Comparison of ENCODE assay signal across 26 cellular contexts in the genomic region with DNA sequence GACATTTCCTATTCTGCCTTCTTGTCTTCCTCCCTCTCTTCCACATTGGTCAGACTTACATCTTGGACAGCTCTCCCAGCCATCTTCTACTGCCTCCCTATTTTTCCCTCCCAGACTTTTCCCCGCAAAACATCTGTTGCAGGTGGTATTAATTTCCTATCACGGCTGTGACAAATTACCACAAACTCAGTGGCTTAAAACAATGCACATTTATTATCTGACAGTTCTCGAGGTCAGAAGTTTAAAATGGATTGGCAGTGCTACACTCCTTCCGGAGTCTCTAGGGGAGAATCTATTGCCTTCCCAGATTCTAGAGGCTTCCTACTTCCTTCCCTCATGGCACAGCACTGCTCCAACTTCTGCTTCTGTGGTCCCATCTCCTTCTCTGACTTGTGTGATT. TPM values are rescaled to one million over a fixed set of nuclear protein-coding genes. Genes with fewer than 3 reads are reported as not detected.
DNase-seq lines count a peak whose midpoint lies in the region; ATAC-seq and TF ChIP-seq lines count a peak whose summit lies in the region.
"Had no signal": no experiment of that assay in that cellular context is flagged by ENCODE, and none has a peak within 500 bp of the region (broad histone marks: within the 10 kb centered on the region; RNA-seq: fewer than 3 reads in every experiment).

No MANE protein-coding gene starts in this region.

- H3K36me3 ChIP-seq in GM23338 (ENCODE audit: insufficient read depth) (0 out of 2 replicates have a peak, but pooled peaks cover 3% of the 10 kb centered on the region), SK-N-SH (replicated peaks in 1 of 2; ENCODE audit: control insufficient read depth in 1 of 2, insufficient read depth in 2 of 2, low read length in 1 of 2) (peaks cover 3 to 16% of the 10 kb centered on the region in 2 experiments)

- H3K9ac ChIP-seq in SK-N-SH: no peak overlapping the region
- H3K9ac ChIP-seq: BLaER1 had no signal

- H3K27ac ChIP-seq in GM23338 (ENCODE audit: low read depth) (no peak overlapping the region), SK-N-SH (ENCODE audit: low read depth in 2 of 2, low read length in 1 of 2) (no peak overlapping the region; a peak in 1 of 4 replicates)
- H3K27ac ChIP-seq: BLaER1, HL-60 had no signal

- peaks cover 6% of the 10 kb centered on the region for H3K27me3 Mint-ChIP-seq in GM23338 (ENCODE audit: insufficient read depth, low read depth, poor library complexity)
- H3K27me3 Mint-ChIP-seq: CD4-positive, alpha-beta T cell; T-helper 17 cell had no signal

- peak overlapping the region; percentile 57; the same call in 1 of the 2 replicates for H3K27ac Mint-ChIP-seq in GM23338
- H3K27ac Mint-ChIP-seq: CD4-positive, alpha-beta T cell; HFFc6; T-helper 17 cell had no signal

- peak; percentile 67 for DNase-seq in AG10803 (ENCODE audit: low read depth)
- DNase-seq in GM23338 (ENCODE audit: low spot score): no peak
- no peak for DNase-seq in SK-N-SH
- peak; percentile 61 for DNase-seq in fibroblast of the aortic adventitia (ENCODE audit: low read depth)
- DNase-seq in activated T-cell treated with anti-CD3 and anti-CD28 coated beads for 4 hours: no peak
- no peak for DNase-seq in GM19238 (ENCODE audit: insufficient read length, low spot score)
- DNase-seq: CD4-positive, alpha-beta T cell; COR-L47; DMS 273 treated with DMSO at 0.1 percent for 48 hours; HFFc6; NCI-H1092; NCI-H1436 treated with DMSO at 0.1 percent for 48 hours; NCI-H1930; NCI-H2227 treated with DMSO at 0.1 percent for 48 hours; NCI-H510A treated with DMSO at 0.1 percent for 48 hours; NCI-H774; NK-92 treated with Interleukin-12 subunit alpha and Interleukin-12 subunit beta, amount 100 ng/mL, for 24 hours; SW 1271; T-helper 17 cell had no signal

- H3K79me2 ChIP-seq in GM23338 (replicated peaks; ENCODE audit: insufficient read depth): no peaks in the 10 kb centered on the region
- H3K79me2 ChIP-seq in SK-N-SH (ENCODE audit: insufficient read depth): no peaks in the 10 kb centered on the region

- POLR2A ChIA-PET in SK-N-SH (lab: Yijun Ruan, JAX): interaction anchor here (0.7 kb wide), 1 partner anchor 9 kb away, joined by 8 read pairs; no protein-coding TSS in a partner anchor

- peak in 1 of 2 experiments; percentile 21; a peak in 2 of 4 replicates for TF ChIP-seq EP300 in SK-N-SH (IDR thresholded peaks at IDR 0.05; ENCODE audit: borderline replicate concordance in 1 of 2, low read depth in 1 of 2, low read length in 1 of 2)

- H2AFZ ChIP-seq in GM23338: no peak overlapping the region
- no peak overlapping the region for H2AFZ ChIP-seq in SK-N-SH (ENCODE audit: low read depth)

- H3K4me1 Mint-ChIP-seq in GM23338: peaks cover 3% of the 10 kb centered on the region

- peaks cover 22% of the 10 kb centered on the region for H3K36me3 Mint-ChIP-seq in GM23338 (ENCODE audit: low read depth)

- H3K9me3 ChIP-seq in SK-N-SH: no peaks in the 10 kb centered on the region
- H3K9me3 ChIP-seq: BLaER1 had no signal

- H3K27me3 ChIP-seq in GM23338 (ENCODE audit: insufficient read depth) (no peaks in the 10 kb centered on the region), SK-N-SH (ENCODE audit: insufficient read depth) (no peaks in the 10 kb centered on the region)
- H3K27me3 ChIP-seq: BLaER1 had no signal

- H3F3A ChIP-seq in GM23338 (replicated peaks; ENCODE audit: low read depth): no peaks in the 10 kb centered on the region
- H3F3A ChIP-seq in SK-N-SH (replicated peaks; ENCODE audit: insufficient read depth): no peaks in the 10 kb centered on the region

- no peak overlapping the region for H3K4me2 ChIP-seq in GM23338
- no peak overlapping the region for H3K4me2 ChIP-seq in SK-N-SH
- H3K4me2 ChIP-seq: BLaER1 had no signal

- WGBS in SK-N-SH (ENCODE audit: low lambda C conversion rate): 35% methylated on average over 4 of the region's 4 CpGs

- no peak overlapping the region for H3K4me3 ChIP-seq in AG10803 (ENCODE audit: low read length)
- no peak overlapping the region for H3K4me3 ChIP-seq in GM23338
- no peak overlapping the region for H3K4me3 ChIP-seq in SK-N-SH (ENCODE audit: low read depth in 2 of 2, low read length in 1 of 2)
- H3K4me3 ChIP-seq in fibroblast of the aortic adventitia (ENCODE audit: low read depth, low read length): no peak overlapping the region
- H3K4me3 ChIP-seq: BLaER1, K562 had no signal

- CTCF ChIA-PET in SK-N-SH (lab: Yijun Ruan, JAX): no interaction called here

- H3K9me2 ChIP-seq in GM23338 (ENCODE audit: insufficient read depth): peaks cover 5% of the 10 kb centered on the region; the same call in 1 of the 2 replicates
- no peaks in the 10 kb centered on the region for H3K9me2 ChIP-seq in SK-N-SH

- H4K20me1 ChIP-seq in GM23338 (replicated peaks; ENCODE audit: insufficient read depth) (no peaks in the 10 kb centered on the region), SK-N-SH (ENCODE audit: insufficient read depth) (no peaks in the 10 kb centered on the region)
- H4K20me1 ChIP-seq: BLaER1 had no signal

- H3K4me3 Mint-ChIP-seq in GM23338: no peak overlapping the region
- H3K4me3 Mint-ChIP-seq: CD4-positive, alpha-beta T cell; HFFc6; T-helper 17 cell had no signal

- H3K4me1 ChIP-seq in GM23338 (ENCODE audit: insufficient read depth) (no peaks in the 10 kb centered on the region), SK-N-SH (ENCODE audit: control insufficient read depth in 1 of 2, insufficient read depth in 2 of 2, low read depth in 1 of 2, low read length in 1 of 2) (peaks cover 0 to 3% of the 10 kb centered on the region in 2 experiments; a peak in 2 of 4 replicates)
- H3K4me1 ChIP-seq: BLaER1 had no signal

- H3K9me3 Mint-ChIP-seq in GM23338: peaks cover 9% of the 10 kb centered on the region; the same call in 2 of the 3 replicates
- H3K9me3 Mint-ChIP-seq: HFFc6 had no signal

- no peak for TF ChIP-seq CTCF in AG10803 (conservative IDR thresholded peaks at IDR 0.05; ENCODE audit: low read length)
- no peak for TF ChIP-seq CTCF in GM23338 (conservative IDR thresholded peaks at IDR 0.05; ENCODE audit: low read depth in 2 of 2)
- no peak for TF ChIP-seq CTCF in SK-N-SH (IDR thresholded peaks at IDR 0.05)
- TF ChIP-seq CTCF in fibroblast of the aortic adventitia (IDR thresholded peaks at IDR 0.05; ENCODE audit: insufficient read depth, low read length): no peak

- ATAC-seq in GM23338 (no peak), HG02938 (IDR thresholded peaks at IDR 0.05; ENCODE audit: unreplicated experiment) (no peak), GM21447 (IDR thresholded peaks at IDR 0.05; ENCODE audit: unreplicated experiment) (no peak)
- ATAC-seq: HepG2, K562, Panc1, T-helper 17 cell had no signal

- no peak for TF ChIP-seq RAD21 in SK-N-SH (IDR thresholded peaks at IDR 0.05; ENCODE audit: low read length)

TF ChIP-seq in GM23338, 12 proteins besides CTCF, POLR2A, EP300 and RAD21:
- TF ChIP-seq JUNB (IDR thresholded peaks at IDR 0.05; ENCODE audit: unreplicated experiment): no peak
- no peak for TF ChIP-seq POLR2AphosphoS5 (IDR thresholded peaks at IDR 0.05; ENCODE audit: low read depth)
- TF ChIP-seq NANOG (IDR thresholded peaks at IDR 0.05; ENCODE audit: borderline replicate concordance): no peak
- no peak for TF ChIP-seq EZH2 (IDR thresholded peaks at IDR 0.05; ENCODE audit: low read depth, unreplicated experiment)

TF ChIP-seq in SK-N-SH, 30 proteins besides CTCF, POLR2A, EP300 and RAD21:
- TF ChIP-seq TCF12 (IDR thresholded peaks at IDR 0.05) (peak; percentile 91), RCOR1 (IDR thresholded peaks at IDR 0.05; ENCODE audit: low read length) (peak; percentile 49; the same call in 1 of the 2 replicates), GABPA (IDR thresholded peaks at IDR 0.05; ENCODE audit: low read depth) (no peak), RXRA (IDR thresholded peaks at IDR 0.05; ENCODE audit: borderline replicate concordance, low read depth) (peak; percentile 59), POLR2AphosphoS5 (IDR thresholded peaks at IDR 0.05; ENCODE audit: low read depth, low read length) (peak; percentile 52)
- TF ChIP-seq, protein P1, sequence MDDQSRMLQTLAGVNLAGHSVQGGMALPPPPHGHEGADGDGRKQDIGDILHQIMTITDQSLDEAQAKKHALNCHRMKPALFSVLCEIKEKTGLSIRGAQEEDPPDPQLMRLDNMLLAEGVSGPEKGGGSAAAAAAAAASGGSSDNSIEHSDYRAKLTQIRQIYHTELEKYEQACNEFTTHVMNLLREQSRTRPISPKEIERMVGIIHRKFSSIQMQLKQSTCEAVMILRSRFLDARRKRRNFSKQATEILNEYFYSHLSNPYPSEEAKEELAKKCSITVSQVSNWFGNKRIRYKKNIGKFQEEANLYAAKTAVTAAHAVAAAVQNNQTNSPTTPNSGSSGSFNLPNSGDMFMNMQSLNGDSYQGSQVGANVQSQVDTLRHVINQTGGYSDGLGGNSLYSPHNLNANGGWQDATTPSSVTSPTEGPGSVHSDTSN (IDR thresholded peaks at IDR 0.05): peak; percentile 63

RNA-seq across cellular contexts. Expression of a gene that starts 33.3 kb away (rescaled TPM):
- 37.1 and 37.6 TPM in 2 replicates for total RNA-seq in GM23338 (2014; rRNA removed; shearing (Covaris generic))
- polyA plus RNA-seq in GM23338 (2016; fragmentation: Nextera tagmentation; extraction: Ambion mirVana): 35.9 and 41.3 TPM in 2 replicates
- 27.0 and 33.6 TPM in 2 replicates for polyA plus RNA-seq in SK-N-SH (2012; rRNA removed)
- polyA plus RNA-seq in SK-N-SH (2012; cell fraction: cytosol; rRNA removed): 36.9 and 37.8 TPM in 2 replicates
- 22.3 and 42.9 TPM in 2 replicates for polyA plus RNA-seq in SK-N-SH (2012; cell fraction: nucleus; rRNA removed)
- total RNA-seq in fibroblast of the aortic adventitia (ENCODE audit: low replicate concordance): 47.6 and 57.6 TPM in 2 replicates

RNA-seq across cellular contexts. Expression of a gene that starts 33.5 kb away (rescaled TPM):
- total RNA-seq in GM23338 (2014; rRNA removed; shearing (Covaris generic)): 12.0 and 17.0 TPM in 2 replicates
- polyA plus RNA-seq in GM23338 (2016; fragmentation: Nextera tagmentation; extraction: Ambion mirVana): 5.8 and 6.7 TPM in 2 replicates
- 10.4 and 14.6 TPM in 2 replicates for polyA plus RNA-seq in SK-N-SH (2012; rRNA removed)
- 15.7 and 16.1 TPM in 2 replicates for polyA plus RNA-seq in SK-N-SH (2012; cell fraction: cytosol; rRNA removed)
- 7.5 and 14.7 TPM in 2 replicates for polyA plus RNA-seq in SK-N-SH (2012; cell fraction: nucleus; rRNA removed)
- 22.7 and 74.7 TPM in 2 replicates for total RNA-seq in fibroblast of the aortic adventitia (ENCODE audit: low replicate concordance)

Comparison
In these comparisons a context has a peak if more than half of its experiments do, and no peak if none do; other contexts are left out.
1. DNase-seq: peak in AG10803 (single experiment) and fibroblast of the aortic adventitia (single experiment); none in GM23338 (single experiment), SK-N-SH (single experiment), activated T-cell treated with anti-CD3 and anti-CD28 coated beads for 4 hours (single experiment) and GM19238 (single experiment).